2 cellular contexts compared by ENCODE assay signal in genomic region chrX:2782171-2782570, GRCh38.
TF ChIP-seq lines count a peak whose summit lies in the region.

No MANE protein-coding gene starts in this region.

TF ChIP-seq in GM23338, 12 proteins besides CTCF, POLR2A, EP300 and RAD21:
- TF ChIP-seq EZH2phosphoT487 (IDR thresholded peaks at IDR 0.05; ENCODE audit: unreplicated experiment) (no peak), JUNB (IDR thresholded peaks at IDR 0.05; ENCODE audit: unreplicated experiment) (no peak), POLR2AphosphoS5 (IDR thresholded peaks at IDR 0.05; ENCODE audit: low read depth) (no peak), EZH2 (IDR thresholded peaks at IDR 0.05; ENCODE audit: low read depth, unreplicated experiment) (no peak), ZNF331 (CRISPR knock-in tag; IDR thresholded peaks at IDR 0.05; ENCODE audit: low read depth) (no peak), ETS1 (IDR thresholded peaks at IDR 0.05) (no peak), STAT1 (IDR thresholded peaks at IDR 0.05; ENCODE audit: unreplicated experiment) (no peak), ZNF114 (CRISPR knock-in tag; IDR thresholded peaks at IDR 0.05) (no peak), NANOG (IDR thresholded peaks at IDR 0.05; ENCODE audit: borderline replicate concordance) (no peak), ZNF462 (CRISPR knock-in tag; IDR thresholded peaks at IDR 0.05) (no peak), CREB1 (CRISPR knock-in tag; IDR thresholded peaks at IDR 0.05; ENCODE audit: low read depth) (no peak), REST (IDR thresholded peaks at IDR 0.05; ENCODE audit: unreplicated experiment) (no peak)

TF ChIP-seq in SK-N-SH, 30 proteins besides CTCF, POLR2A, EP300 and RAD21:
- TF ChIP-seq RCOR1 (IDR thresholded peaks at IDR 0.05; ENCODE audit: low read length) = no peak
- TF ChIP-seq IRF3 (IDR thresholded peaks at IDR 0.05; ENCODE audit: low read depth, low read length) = no peak
- TF ChIP-seq FOXJ3 (CRISPR knock-in tag; IDR thresholded peaks at IDR 0.05) = no peak
- TF ChIP-seq, protein P1, sequence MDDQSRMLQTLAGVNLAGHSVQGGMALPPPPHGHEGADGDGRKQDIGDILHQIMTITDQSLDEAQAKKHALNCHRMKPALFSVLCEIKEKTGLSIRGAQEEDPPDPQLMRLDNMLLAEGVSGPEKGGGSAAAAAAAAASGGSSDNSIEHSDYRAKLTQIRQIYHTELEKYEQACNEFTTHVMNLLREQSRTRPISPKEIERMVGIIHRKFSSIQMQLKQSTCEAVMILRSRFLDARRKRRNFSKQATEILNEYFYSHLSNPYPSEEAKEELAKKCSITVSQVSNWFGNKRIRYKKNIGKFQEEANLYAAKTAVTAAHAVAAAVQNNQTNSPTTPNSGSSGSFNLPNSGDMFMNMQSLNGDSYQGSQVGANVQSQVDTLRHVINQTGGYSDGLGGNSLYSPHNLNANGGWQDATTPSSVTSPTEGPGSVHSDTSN (IDR thresholded peaks at IDR 0.05) = no peak
- no peak for TF ChIP-seq GATA2 (CRISPR knock-in tag; IDR thresholded peaks at IDR 0.05)
- no peak for TF ChIP-seq FOXM1 (IDR thresholded peaks at IDR 0.05; ENCODE audit: low read depth)
- no peak for TF ChIP-seq RFX5 (IDR thresholded peaks at IDR 0.05; ENCODE audit: low read length)
- no peak for TF ChIP-seq JUND (IDR thresholded peaks at IDR 0.05)
- no peak for TF ChIP-seq RXRA (IDR thresholded peaks at IDR 0.05; ENCODE audit: borderline replicate concordance, low read depth)
- no peak for TF ChIP-seq USF1 (IDR thresholded peaks at IDR 0.05; ENCODE audit: borderline replicate concordance, low read depth)
- no peak for TF ChIP-seq GABPA (IDR thresholded peaks at IDR 0.05; ENCODE audit: low read depth)
- TF ChIP-seq NRF1 (IDR thresholded peaks at IDR 0.05; ENCODE audit: low read depth, low read length) = no peak
- no peak for TF ChIP-seq MAX (IDR thresholded peaks at IDR 0.05; ENCODE audit: low read depth)
- TF ChIP-seq REST (IDR thresholded peaks at IDR 0.05; ENCODE audit: low read depth, low read length) = no peak
- no peak for TF ChIP-seq EZH2phosphoT487 (IDR thresholded peaks at IDR 0.05; ENCODE audit: borderline replicate concordance, low read depth)
- TF ChIP-seq POLR2AphosphoS5 (IDR thresholded peaks at IDR 0.05; ENCODE audit: low read depth, low read length) = no peak
- no peak for TF ChIP-seq MXI1 (IDR thresholded peaks at IDR 0.05; ENCODE audit: low read depth, low read length)
- TF ChIP-seq MEF2A (IDR thresholded peaks at IDR 0.05; ENCODE audit: borderline replicate concordance, low read depth) = no peak
- no peak for TF ChIP-seq SIN3A (IDR thresholded peaks at IDR 0.05; ENCODE audit: borderline replicate concordance, low read depth, low read length)
- no peak for TF ChIP-seq YY1 (IDR thresholded peaks at IDR 0.05; ENCODE audit: low read depth)
